16 cellular contexts compared by ENCODE assay signal in genomic region chr19:45163751-45164150, GRCh38. TPM values are rescaled to one million over a fixed set of nuclear protein-coding genes. Genes with fewer than 3 reads are reported as not detected.
DNase-seq lines count a peak whose midpoint lies in the region; ATAC-seq and TF ChIP-seq lines count a peak whose summit lies in the region.
"Had no signal": no experiment of that assay in that cellular context is flagged by ENCODE, and none has a peak within 500 bp of the region (broad histone marks: within the 10 kb centered on the region; RNA-seq: fewer than 3 reads in every experiment).

No MANE protein-coding gene starts in this region.

- H4K20me1 ChIP-seq in PC-9 (ENCODE audit: insufficient read depth): 0 out of 2 replicates have a peak, but pooled peaks cover 16% of the 10 kb centered on the region

- no peak for TF ChIP-seq CTCF in PC-9 (conservative IDR thresholded peaks at IDR 0.05)
- no peak for TF ChIP-seq CTCF in GM20000 (IDR thresholded peaks at IDR 0.05; ENCODE audit: extremely low read depth, missing control alignments)

- H3K27me3 ChIP-seq in PC-9 (ENCODE audit: insufficient read depth, low read depth): no peaks in the 10 kb centered on the region
- H3K27me3 ChIP-seq: hepatocyte had no signal

- no TSS peak for BruUV-seq in PC-9 (replicated peaks; lab: Mats Ljungman, UMichigan)

- H3K36me3 ChIP-seq in PC-9 (ENCODE audit: low read depth): no peaks in the 10 kb centered on the region

- H3K79me2 ChIP-seq in PC-9 (ENCODE audit: low read depth): no peaks in the 10 kb centered on the region
- H3K79me2 ChIP-seq: hepatocyte had no signal

- peaks cover 33% of the 10 kb centered on the region for H3K4me1 Mint-ChIP-seq in activated naive CD4-positive, alpha-beta T cell treated with anti-CD3 and anti-CD28 coated beads, Interleukin-2, amount 10 ng/mL, durations not matched to agents 7 days and 5 days
- peaks cover 20% of the 10 kb centered on the region for H3K4me1 Mint-ChIP-seq in central memory CD8-positive, alpha-beta T cell
- H3K4me1 Mint-ChIP-seq in stimulated activated memory B cell treated with anti-CD40 and anti-IgM and Interleukin-4, amounts not matched to agents 10 μg/mL and 1 μg/mL and 100 μg/mL, for 72 hours: peaks cover 33% of the 10 kb centered on the region

- no peak for ATAC-seq in central memory CD8-positive, alpha-beta T cell (replicated peaks; ENCODE audit: extremely low read depth, poor library complexity, severe bottlenecking)
- no peak for ATAC-seq in stimulated activated memory B cell treated with anti-CD40 and anti-IgM and Interleukin-4, amounts not matched to agents 10 μg/mL and 1 μg/mL and 100 μg/mL, for 72 hours
- ATAC-seq in GM18520 (IDR thresholded peaks at IDR 0.05; ENCODE audit: unreplicated experiment): no peak
- ATAC-seq in GM19395 (IDR thresholded peaks at IDR 0.05; ENCODE audit: unreplicated experiment): no peak

- peaks cover 18% of the 10 kb centered on the region for H3K4me1 ChIP-seq in PC-9 (replicated peaks; ENCODE audit: insufficient read depth)

- CTCF ChIA-PET in activated naive CD4-positive, alpha-beta T cell treated with anti-CD3 and anti-CD28 coated beads, Interleukin-2, amount 10 ng/mL, durations not matched to agents 7 days and 5 days (lab: Charles Lee): interaction anchor here (1.0 to 1.6 kb wide), 2 partner anchors 12 to 23 kb away, joined by 3 to 8 read pairs; no protein-coding TSS in a partner anchor
- CTCF ChIA-PET in PC-9 (lab: Charles Lee): no interaction called here

- peaks cover 7% of the 10 kb centered on the region for H3F3A ChIP-seq in PC-9 (ENCODE audit: insufficient read depth, low read depth)

- no peak overlapping the region for H3K4me3 ChIP-seq in PC-9
- H3K4me3 ChIP-seq: hepatocyte, K562 had no signal

- H3K27ac Mint-ChIP-seq in activated naive CD4-positive, alpha-beta T cell treated with anti-CD3 and anti-CD28 coated beads, Interleukin-2, amount 10 ng/mL, durations not matched to agents 7 days and 5 days: peak overlapping the region; percentile 42
- H3K27ac Mint-ChIP-seq in central memory CD8-positive, alpha-beta T cell (ENCODE audit: low read depth): peak overlapping the region; percentile 61
- peak overlapping the region; percentile 72 for H3K27ac Mint-ChIP-seq in stimulated activated memory B cell treated with anti-CD40 and anti-IgM and Interleukin-4, amounts not matched to agents 10 μg/mL and 1 μg/mL and 100 μg/mL, for 72 hours
- H3K27ac Mint-ChIP-seq: HFFc6 had no signal

- no peak overlapping the region for H3K27ac ChIP-seq in PC-9
- H3K27ac ChIP-seq: hepatocyte had no signal

- POLR2A ChIA-PET in PC-9 (lab: Charles Lee; ENCODE audit: unreplicated experiment): interaction anchor here (0.6 kb wide), 1 partner anchor 69 kb away, joined by 13 read pairs; no protein-coding TSS in a partner anchor

- H3K9me3 ChIP-seq in PC-9 (ENCODE audit: insufficient read depth, low read depth): no peaks in the 10 kb centered on the region

- H3K27me3 Mint-ChIP-seq in activated naive CD4-positive, alpha-beta T cell treated with anti-CD3 and anti-CD28 coated beads, Interleukin-2, amount 10 ng/mL, durations not matched to agents 7 days and 5 days: peaks cover 36% of the 10 kb centered on the region
- peaks cover 11% of the 10 kb centered on the region for H3K27me3 Mint-ChIP-seq in central memory CD8-positive, alpha-beta T cell
- H3K27me3 Mint-ChIP-seq in stimulated activated memory B cell treated with anti-CD40 and anti-IgM and Interleukin-4, amounts not matched to agents 10 μg/mL and 1 μg/mL and 100 μg/mL, for 72 hours: peaks cover 31% of the 10 kb centered on the region

- no peak for DNase-seq in activated naive CD4-positive, alpha-beta T cell treated with anti-CD3 and anti-CD28 coated beads, Interleukin-2, amount 10 ng/mL, durations not matched to agents 7 days and 5 days
- no peak for DNase-seq in activated naive CD4-positive, alpha-beta T cell (lab: John Stamatoyannopoulos, UW)
- DNase-seq in PC-9: no peak
- DNase-seq in central memory CD8-positive, alpha-beta T cell (ENCODE audit: low spot score in 2 of 2): no peak
- DNase-seq in GM20000 (ENCODE audit: low spot score): no peak
- DNase-seq: HFFc6, midbrain, NCI-H2081, NCI-H524, Right ventricle myocardium superior had no signal

- H3K4me2 ChIP-seq in PC-9: peak overlapping the region; percentile 39; the same call in 1 of the 2 replicates

- no peaks in the 10 kb centered on the region for H3K9me2 ChIP-seq in PC-9 (ENCODE audit: insufficient read depth)

- H2AFZ ChIP-seq in PC-9: no peak overlapping the region
- H2AFZ ChIP-seq: hepatocyte had no signal

- intact Hi-C loops in PC-9 (cut with micrococcal nuclease; ENCODE audit: unreplicated experiment): no loop called here

- peaks cover 8% of the 10 kb centered on the region for H3K36me3 Mint-ChIP-seq in activated naive CD4-positive, alpha-beta T cell treated with anti-CD3 and anti-CD28 coated beads, Interleukin-2, amount 10 ng/mL, durations not matched to agents 7 days and 5 days
- peaks cover 7% of the 10 kb centered on the region for H3K36me3 Mint-ChIP-seq in central memory CD8-positive, alpha-beta T cell (ENCODE audit: insufficient read depth)
- H3K36me3 Mint-ChIP-seq in stimulated activated memory B cell treated with anti-CD40 and anti-IgM and Interleukin-4, amounts not matched to agents 10 μg/mL and 1 μg/mL and 100 μg/mL, for 72 hours: peaks cover 2% of the 10 kb centered on the region

- no peak overlapping the region for H3K4me3 Mint-ChIP-seq in activated naive CD4-positive, alpha-beta T cell treated with anti-CD3 and anti-CD28 coated beads, Interleukin-2, amount 10 ng/mL, durations not matched to agents 7 days and 5 days
- H3K4me3 Mint-ChIP-seq in central memory CD8-positive, alpha-beta T cell: peak overlapping the region; percentile 45
- no peak overlapping the region for H3K4me3 Mint-ChIP-seq in stimulated activated memory B cell treated with anti-CD40 and anti-IgM and Interleukin-4, amounts not matched to agents 10 μg/mL and 1 μg/mL and 100 μg/mL, for 72 hours
- H3K4me3 Mint-ChIP-seq: HFFc6 had no signal

- H3K9me3 Mint-ChIP-seq in activated naive CD4-positive, alpha-beta T cell treated with anti-CD3 and anti-CD28 coated beads, Interleukin-2, amount 10 ng/mL, durations not matched to agents 7 days and 5 days: no peaks in the 10 kb centered on the region
- no peaks in the 10 kb centered on the region for H3K9me3 Mint-ChIP-seq in central memory CD8-positive, alpha-beta T cell
- no peaks in the 10 kb centered on the region for H3K9me3 Mint-ChIP-seq in stimulated activated memory B cell treated with anti-CD40 and anti-IgM and Interleukin-4, amounts not matched to agents 10 μg/mL and 1 μg/mL and 100 μg/mL, for 72 hours
- H3K9me3 Mint-ChIP-seq: HFFc6 had no signal

RNA-seq across cellular contexts. Expression of gene NKPD1, which starts 3.0 kb away (rescaled TPM):
- total RNA-seq in PC-9 (2021): 0.37 and 0.75 TPM in 2 replicates
- total RNA-seq: astrocyte, Right ventricle myocardium superior had no signal

RNA-seq across cellular contexts. Expression of gene TRAPPC6A, which starts 14.3 kb away (rescaled TPM):
- total RNA-seq in PC-9 (2021): 61.6 and 104 TPM in 2 replicates

RNA-seq across cellular contexts. Expression of gene BLOC1S3, which starts 14.8 kb away (rescaled TPM):
- total RNA-seq in PC-9 (2021): 11.5 and 17.8 TPM in 2 replicates
